Comparison of ENCODE assay signal across 8 cellular contexts in genomic region chr5:139389701-139390638, GRCh38. TPM values are rescaled to one million over a fixed set of nuclear protein-coding genes. Genes with fewer than 3 reads are reported as not detected.
DNase-seq lines count a peak whose midpoint lies in the region; ATAC-seq and TF ChIP-seq lines count a peak whose summit lies in the region.

A gene with protein sequence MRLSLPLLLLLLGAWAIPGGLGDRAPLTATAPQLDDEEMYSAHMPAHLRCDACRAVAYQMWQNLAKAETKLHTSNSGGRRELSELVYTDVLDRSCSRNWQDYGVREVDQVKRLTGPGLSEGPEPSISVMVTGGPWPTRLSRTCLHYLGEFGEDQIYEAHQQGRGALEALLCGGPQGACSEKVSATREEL (minus strand): TSS chr5:139389913. CDS start chr5:139389856, 57 bp downstream.

- ATAC-seq in GM21360 (IDR thresholded peaks at IDR 0.05; ENCODE audit: unreplicated experiment) (peak; percentile 24), HG03571 (IDR thresholded peaks at IDR 0.05; ENCODE audit: unreplicated experiment) (peak; percentile 39)

- H3K79me2 ChIP-seq in DOHH2 (ENCODE audit: control insufficient read depth, low read length): peaks cover 85% of the 10 kb centered on the region

- peaks cover 74% of the 10 kb centered on the region for H3K4me1 ChIP-seq in DOHH2 (ENCODE audit: control insufficient read depth, low read length)
- peaks cover 50 to 66% (median 54%) of the 10 kb centered on the region in 3 donors for H3K4me1 ChIP-seq in skeletal muscle tissue (ENCODE audit: control insufficient read depth in 3 of 3, insufficient read depth in 3 of 3, low read length in 3 of 3)

- H3K4me2 ChIP-seq in DOHH2 (ENCODE audit: low read length): peak within 1 kb of the TSS; percentile 99

- no peaks in the 10 kb centered on the region; the same call in 1 of the 2 replicates for H4K20me1 ChIP-seq in DOHH2 (ENCODE audit: control insufficient read depth, insufficient read depth, low read depth, low read length)

- H3K27ac ChIP-seq in DOHH2 (ENCODE audit: low read depth, low read length) (peak within 1 kb of the TSS; percentile 99), skeletal muscle tissue (ENCODE audit: low read depth, low read length) (peak within 1 kb of the TSS; percentile 98)

- H3K9ac ChIP-seq in skeletal muscle tissue (ENCODE audit: low read depth in 1 of 3, low read length in 3 of 3): peak within 1 kb of the TSS; percentile 20 to 98 (median 96)

- H3K4me3 ChIP-seq in DOHH2 (ENCODE audit: low read length) (peak within 1 kb of the TSS; percentile 99), skeletal muscle tissue (ENCODE audit: low read length in 3 of 3) (peak within 1 kb of the TSS; percentile 67 to 92 (median 73))

- H3K27me3 ChIP-seq in DOHH2 (ENCODE audit: control insufficient read depth, low read length) (no peaks in the 10 kb centered on the region), skeletal muscle tissue (ENCODE audit: control insufficient read depth in 3 of 3, insufficient read depth in 3 of 3, low read length in 3 of 3) (no peaks in the 10 kb centered on the region)

- H3K36me3 ChIP-seq in DOHH2 (ENCODE audit: control insufficient read depth, low read length) (peaks cover 84% of the 10 kb centered on the region), skeletal muscle tissue (ENCODE audit: control insufficient read depth in 3 of 3, insufficient read depth in 3 of 3, low read length in 3 of 3) (peaks cover 7 to 14% (median 14%) of the 10 kb centered on the region in 3 donors)

- no peaks in the 10 kb centered on the region for H3K9me2 ChIP-seq in DOHH2 (replicated peaks; ENCODE audit: control insufficient read depth, low read length)

- DNase-seq in activated T-cell treated with anti-CD3 and anti-CD28 coated beads, Interleukin-2, amount 50 U/mL, for 48 hours: peak; percentile 83 to 84
- DNase-seq in NCI-H524 treated with DMSO at 0.1 percent for 48 hours (lab: John Stamatoyannopoulos, UW) (no peak), NCI-H2081 (lab: John Stamatoyannopoulos, UW) (no peak), occipital lobe (lab: John Stamatoyannopoulos, UW) (no peak)

- H3F3A ChIP-seq in DOHH2 (ENCODE audit: control insufficient read depth, insufficient read depth): peaks cover 48% of the 10 kb centered on the region

- H3K9me3 ChIP-seq in DOHH2 (ENCODE audit: control insufficient read depth, insufficient read depth, low read length) (no peaks in the 10 kb centered on the region), skeletal muscle tissue (ENCODE audit: control insufficient read depth in 3 of 3, low read length in 3 of 3) (no peaks in the 10 kb centered on the region)

- no peak for TF ChIP-seq CTCF in DOHH2 (IDR thresholded peaks at IDR 0.05; ENCODE audit: low read depth, low read length, poor library complexity, severe bottlenecking)

RNA-seq across cellular contexts. Expression of the gene that starts here (rescaled TPM):
- total RNA-seq in skeletal muscle tissue (0.52 TPM), occipital lobe (not detected)

Comparison
In these comparisons a context has a peak if more than half of its experiments do, and no peak if none do; other contexts are left out.
1. DNase-seq: peak in activated T-cell treated with anti-CD3 and anti-CD28 coated beads, Interleukin-2, amount 50 U/mL, for 48 hours (2 of 2); none in NCI-H524 treated with DMSO at 0.1 percent for 48 hours (single experiment), NCI-H2081 (0 of 2) and occipital lobe (single experiment).